26 cellular contexts compared by ENCODE assay signal in the genomic region with DNA sequence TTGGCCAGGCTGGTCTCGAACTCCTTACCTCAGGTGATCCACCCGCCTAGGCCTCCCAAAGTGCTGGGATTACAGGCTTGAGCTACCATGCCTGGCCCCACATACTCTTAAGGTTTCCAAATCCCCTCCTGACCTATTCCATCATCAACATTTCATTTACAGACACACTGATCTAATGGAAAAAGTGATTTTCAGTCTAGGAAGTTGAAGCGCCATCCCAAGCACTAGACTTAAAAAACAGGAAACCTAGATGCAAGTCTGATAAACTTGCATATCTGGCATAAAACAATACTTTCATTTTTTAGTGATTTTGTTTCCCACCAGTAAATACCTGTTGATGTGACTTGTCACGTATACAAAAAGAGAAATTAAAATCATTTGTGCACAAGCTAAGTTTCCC. TPM values are rescaled to one million over a fixed set of nuclear protein-coding genes. Genes with fewer than 3 reads are reported as not detected.
DNase-seq lines count a peak whose midpoint lies in the region; ATAC-seq and TF ChIP-seq lines count a peak whose summit lies in the region.
"Had no signal": no experiment of that assay in that cellular context is flagged by ENCODE, and none has a peak within 500 bp of the region (broad histone marks: within the 10 kb centered on the region; RNA-seq: fewer than 3 reads in every experiment).

No MANE protein-coding gene starts in this region.

- no peaks in the 10 kb centered on the region for H3K9me2 ChIP-seq in Karpas-422 (replicated peaks; ENCODE audit: insufficient read depth, low read length)

- no peak overlapping the region for H3K27ac Mint-ChIP-seq in activated naive CD8-positive, alpha-beta T cell treated with anti-CD3 and anti-CD28 coated beads, Interleukin-2, amount 50 U/mL, for 24 hours
- H3K27ac Mint-ChIP-seq: activated naive CD4-positive, alpha-beta T cell treated with anti-CD3 and anti-CD28 coated beads, Interleukin-2, amount 50 U/mL, for 72 hours; naive thymus-derived CD4-positive, alpha-beta T cell; stimulated activated effector memory CD8-positive, alpha-beta T cell treated with anti-CD3 and anti-CD28 coated beads, Interleukin-12 subunit alpha, Interleukin-12 subunit beta, amount 100 ng/mL, for 72 hours had no signal

- no peaks in the 10 kb centered on the region for H3K4me1 Mint-ChIP-seq in activated naive CD8-positive, alpha-beta T cell treated with anti-CD3 and anti-CD28 coated beads, Interleukin-2, amount 50 U/mL, for 24 hours
- H3K4me1 Mint-ChIP-seq: stimulated activated effector memory CD8-positive, alpha-beta T cell treated with anti-CD3 and anti-CD28 coated beads, Interleukin-12 subunit alpha, Interleukin-12 subunit beta, amount 100 ng/mL, for 72 hours had no signal

- no peak for TF ChIP-seq CTCF in cardiac muscle cell (IDR thresholded peaks at IDR 0.05; ENCODE audit: low read depth, low read length)
- TF ChIP-seq CTCF in mammary epithelial cell (conservative IDR thresholded peaks at IDR 0.05 in 1 of 2, IDR thresholded peaks at IDR 0.05 in 1 of 2; ENCODE audit: extremely low read depth in 1 of 2, insufficient read depth in 1 of 2, low read depth in 1 of 2, low read length in 2 of 2) = no peak
- TF ChIP-seq CTCF in foreskin keratinocyte (conservative IDR thresholded peaks at IDR 0.05) = no peak
- TF ChIP-seq CTCF in smooth muscle cell (IDR thresholded peaks at IDR 0.05; ENCODE audit: borderline replicate concordance, insufficient read depth, poor library complexity, severe bottlenecking) = no peak

- no TSS peak for BruUV-seq in mammary epithelial cell (replicated peaks; lab: Mats Ljungman, UMichigan)

- in situ Hi-C loops in mammary epithelial cell (cut with MboI; ENCODE audit: low sequenced_read_pairs in 2 of 2) = no loop called here

- no peak for ATAC-seq in foreskin keratinocyte
- no peak for ATAC-seq in activated naive CD8-positive, alpha-beta T cell treated with anti-CD3 and anti-CD28 coated beads, Interleukin-2, amount 50 U/mL, for 24 hours
- ATAC-seq: left colon; naive thymus-derived CD4-positive, alpha-beta T cell; Right ventricle myocardium inferior; stimulated activated effector memory CD8-positive, alpha-beta T cell treated with anti-CD3 and anti-CD28 coated beads, Interleukin-12 subunit alpha, Interleukin-12 subunit beta, amount 100 ng/mL, for 72 hours had no signal

- H3K27me3 ChIP-seq in cardiac muscle cell (no peaks in the 10 kb centered on the region), mammary epithelial cell (ENCODE audit: insufficient read depth, low read length) (no peaks in the 10 kb centered on the region), foreskin keratinocyte (no peaks in the 10 kb centered on the region), smooth muscle cell (ENCODE audit: low read depth) (no peaks in the 10 kb centered on the region), Karpas-422 (ENCODE audit: low read length) (no peaks in the 10 kb centered on the region)
- H3K27me3 ChIP-seq: colonic mucosa, spleen had no signal

- H4K20me1 ChIP-seq in mammary epithelial cell (ENCODE audit: insufficient read depth, low read length) (no peaks in the 10 kb centered on the region), smooth muscle cell (ENCODE audit: low read depth) (no peaks in the 10 kb centered on the region), Karpas-422 (ENCODE audit: insufficient read depth, low read depth, low read length) (no peaks in the 10 kb centered on the region)

- H3K9me3 ChIP-seq in cardiac muscle cell (ENCODE audit: low read depth) (no peaks in the 10 kb centered on the region), mammary epithelial cell (replicated peaks; ENCODE audit: insufficient read depth, low read length) (no peaks in the 10 kb centered on the region), smooth muscle cell (replicated peaks; ENCODE audit: low read depth) (no peaks in the 10 kb centered on the region), Karpas-422 (ENCODE audit: low read length) (no peaks in the 10 kb centered on the region)
- H3K9me3 ChIP-seq: colonic mucosa, spleen had no signal

- H3K36me3 ChIP-seq in cardiac muscle cell (peaks cover 6% of the 10 kb centered on the region), mammary epithelial cell (ENCODE audit: insufficient read depth, low read length) (peaks cover 30% of the 10 kb centered on the region), smooth muscle cell (ENCODE audit: low read depth) (peaks cover 6% of the 10 kb centered on the region), Karpas-422 (ENCODE audit: insufficient read depth, low read length) (peaks cover 5% of the 10 kb centered on the region; the same call in 1 of the 2 replicates)
- H3K36me3 ChIP-seq: colonic mucosa had no signal

- 86% methylated on average over 4 of the region's 4 CpGs for WGBS in mammary epithelial cell (ENCODE audit: low coverage, missing lambda C conversion rate)
- 71% methylated on average over 4 of the region's 4 CpGs for WGBS in smooth muscle cell (ENCODE audit: low lambda C conversion rate)

- peak in 1 of 2 donors; percentile 40 for DNase-seq in cardiac muscle cell (ENCODE audit: low read depth in 1 of 2, low spot score in 1 of 2)
- DNase-seq in cardiac septum (ENCODE audit: low spot score) = no peak
- DNase-seq in mammary epithelial cell = no peak
- DNase-seq in foreskin keratinocyte = no peak
- no peak for DNase-seq in smooth muscle cell (lab: John Stamatoyannopoulos, UW; ENCODE audit: unreplicated experiment)
- DNase-seq in Karpas-422 = no peak
- no peak for DNase-seq in activated naive CD8-positive, alpha-beta T cell treated with anti-CD3 and anti-CD28 coated beads, Interleukin-2, amount 50 U/mL, for 24 hours
- no peak for DNase-seq in GM19238 (ENCODE audit: insufficient read length, low spot score)
- DNase-seq: activated CD4-positive, alpha-beta T cell treated with anti-CD3 and anti-CD28 coated beads, Interleukin-2, amount 50 U/mL, for 1 hour; colonic mucosa; DMS53; GOT3; head of caudate nucleus; left colon; naive thymus-derived CD4-positive, alpha-beta T cell; NCI-H1694; NCI-H69; nucleus accumbens; retina; spleen; stimulated activated CD4-positive, alpha-beta T cell treated with anti-CD3 and anti-CD28 coated beads, Interleukin-2, amount 100 ng/mL, for 48 hours; substantia nigra had no signal

- intact Hi-C loops in cardiac septum (cut with DNase I) (no loop called here), mammary epithelial cell (cut with micrococcal nuclease) (loop anchor here (1.0 to 5.0 kb wide), 4 partner anchors 42 to 233 kb away; a partner anchor contains a TSS)

- H3K4me3 Mint-ChIP-seq in activated naive CD8-positive, alpha-beta T cell treated with anti-CD3 and anti-CD28 coated beads, Interleukin-2, amount 50 U/mL, for 24 hours = no peak overlapping the region
- H3K4me3 Mint-ChIP-seq: naive thymus-derived CD4-positive, alpha-beta T cell; stimulated activated effector memory CD8-positive, alpha-beta T cell treated with anti-CD3 and anti-CD28 coated beads, Interleukin-12 subunit alpha, Interleukin-12 subunit beta, amount 100 ng/mL, for 72 hours had no signal

- peaks cover 30% of the 10 kb centered on the region for H3F3A ChIP-seq in smooth muscle cell (ENCODE audit: low read depth)

- peaks cover 7% of the 10 kb centered on the region for H3K36me3 Mint-ChIP-seq in activated naive CD8-positive, alpha-beta T cell treated with anti-CD3 and anti-CD28 coated beads, Interleukin-2, amount 50 U/mL, for 24 hours (ENCODE audit: low read depth)
- H3K36me3 Mint-ChIP-seq: activated naive CD4-positive, alpha-beta T cell treated with anti-CD3 and anti-CD28 coated beads, Interleukin-2, amount 50 U/mL, for 72 hours had no signal

- no peak overlapping the region for H2AFZ ChIP-seq in mammary epithelial cell (ENCODE audit: low read depth, low read length)
- H2AFZ ChIP-seq in smooth muscle cell (ENCODE audit: low read depth) = no peak overlapping the region
- no peak overlapping the region for H2AFZ ChIP-seq in Karpas-422 (ENCODE audit: low read length)

- CTCF ChIA-PET in mammary epithelial cell (lab: Charles Lee; ENCODE audit: low non-redundant PET) = interaction anchor here (0.7 kb wide), 3 partner anchors 53 to 1027 kb away, joined by 3 to 7 read pairs (median 5); no protein-coding TSS in a partner anchor

- H3K79me2 ChIP-seq in mammary epithelial cell (ENCODE audit: insufficient read depth, low read length) (peaks cover 32% of the 10 kb centered on the region), smooth muscle cell (ENCODE audit: low read depth) (peaks cover 17% of the 10 kb centered on the region), Karpas-422 (ENCODE audit: low read length) (peaks cover 6% of the 10 kb centered on the region; the same call in 1 of the 2 replicates)

- dilution Hi-C loops in mammary epithelial cell (cut with HindIII; ENCODE audit: low sequenced_read_pairs) = no loop called here

- H3K9ac ChIP-seq in mammary epithelial cell (ENCODE audit: insufficient read depth, low read length) (no peak overlapping the region), smooth muscle cell (ENCODE audit: low read depth) (peak overlapping the region; percentile 58), Karpas-422 (ENCODE audit: low read length) (no peak overlapping the region)
- H3K9ac ChIP-seq: KMS-11 had no signal

- peak overlapping the region; percentile 65 for H3K4me2 ChIP-seq in mammary epithelial cell (ENCODE audit: insufficient read depth, low read depth, low read length)
- peak overlapping the region; percentile 27 for H3K4me2 ChIP-seq in smooth muscle cell
- H3K4me2 ChIP-seq in Karpas-422 (ENCODE audit: low read depth, low read length, poor library complexity, severe bottlenecking) = no peak overlapping the region
- H3K4me2 ChIP-seq: KMS-11 had no signal

- no peaks in the 10 kb centered on the region for H3K27me3 Mint-ChIP-seq in activated naive CD8-positive, alpha-beta T cell treated with anti-CD3 and anti-CD28 coated beads, Interleukin-2, amount 50 U/mL, for 24 hours
- H3K27me3 Mint-ChIP-seq: naive thymus-derived CD4-positive, alpha-beta T cell had no signal

- H3K4me1 ChIP-seq in cardiac muscle cell (ENCODE audit: low read depth) (peaks cover 6% of the 10 kb centered on the region), mammary epithelial cell (ENCODE audit: insufficient read depth, low read length) (peaks cover 43% of the 10 kb centered on the region), foreskin keratinocyte (peaks cover 27% of the 10 kb centered on the region), smooth muscle cell (ENCODE audit: low read depth) (peaks cover 3% of the 10 kb centered on the region), Karpas-422 (ENCODE audit: low read length) (no peaks in the 10 kb centered on the region)
- H3K4me1 ChIP-seq: colonic mucosa had no signal

- H3K4me3 ChIP-seq in cardiac muscle cell (no peak overlapping the region), mammary epithelial cell (replicated peaks in 1 of 3; ENCODE audit: insufficient read depth in 1 of 3, low read depth in 2 of 3, low read length in 3 of 3) (no peak overlapping the region), smooth muscle cell (no peak overlapping the region), Karpas-422 (ENCODE audit: low read length) (no peak overlapping the region)
- H3K4me3 ChIP-seq: colonic mucosa, spleen had no signal

- H3K9me3 Mint-ChIP-seq in activated naive CD8-positive, alpha-beta T cell treated with anti-CD3 and anti-CD28 coated beads, Interleukin-2, amount 50 U/mL, for 24 hours = no peaks in the 10 kb centered on the region
- H3K9me3 Mint-ChIP-seq: activated naive CD4-positive, alpha-beta T cell treated with anti-CD3 and anti-CD28 coated beads, Interleukin-2, amount 50 U/mL, for 72 hours; stimulated activated effector memory CD8-positive, alpha-beta T cell treated with anti-CD3 and anti-CD28 coated beads, Interleukin-12 subunit alpha, Interleukin-12 subunit beta, amount 100 ng/mL, for 72 hours had no signal

- H3K27ac ChIP-seq in cardiac muscle cell (peak overlapping the region; percentile 44), mammary epithelial cell (ENCODE audit: insufficient read depth, low read depth, low read length) (peak overlapping the region; percentile 53), foreskin keratinocyte (peak overlapping the region; percentile 23), smooth muscle cell (ENCODE audit: low read depth) (peak overlapping the region; percentile 90), Karpas-422 (ENCODE audit: low read length) (no peak overlapping the region)
- H3K27ac ChIP-seq: colonic mucosa, KMS-11 had no signal

RNA-seq across cellular contexts. Expression of a gene that starts 44.0 kb away (rescaled TPM):
- total RNA-seq in cardiac muscle cell = 13.1 and 22.9 TPM in 2 replicates
- polyA plus RNA-seq in cardiac muscle cell = 13.6 and 21.9 TPM in 2 replicates
- 5.6 TPM for total RNA-seq in cardiac septum
- 10 to 100 TPM in 1 of 2 donors, 1 to 10 TPM in 1; 8.7 to 17.6 TPM for total RNA-seq in mammary epithelial cell
- 17.4 TPM for polyA plus RNA-seq in mammary epithelial cell
- polyA minus RNA-seq in mammary epithelial cell = 33.6 TPM
- total RNA-seq in foreskin keratinocyte = 24.3 and 24.5 TPM in 2 replicates
- 9.4 and 10.1 TPM in 2 replicates for polyA plus RNA-seq in foreskin keratinocyte
- 14.1 and 17.9 TPM in 2 replicates for total RNA-seq in smooth muscle cell
- polyA plus RNA-seq in smooth muscle cell = 9.4 and 12.7 TPM in 2 replicates
- 13.8 and 16.2 TPM in 2 replicates for total RNA-seq in Karpas-422 (2014; rRNA removed; shearing (Covaris generic); ENCODE audit: low replicate concordance)
